13 cellular contexts compared by ENCODE assay signal in genomic region chr1:8947127-8947691, GRCh38. TPM values are rescaled to one million over a fixed set of nuclear protein-coding genes. Genes with fewer than 3 reads are reported as not detected.
DNase-seq lines count a peak whose midpoint lies in the region; ATAC-seq and TF ChIP-seq lines count a peak whose summit lies in the region.
"Had no signal": no experiment of that assay in that cellular context is flagged by ENCODE, and none has a peak within 500 bp of the region (broad histone marks: within the 10 kb centered on the region; RNA-seq: fewer than 3 reads in every experiment).

No MANE protein-coding gene starts in this region.

- no peak overlapping the region for H3K18ac ChIP-seq in IMR-90 (ENCODE audit: low read depth, low read length)

- TF ChIP-seq POLR2A in IMR-90 (IDR thresholded peaks at IDR 0.05; ENCODE audit: low read depth, low read length), result no peak

- H4K5ac ChIP-seq in IMR-90 (ENCODE audit: low read depth, low read length), result no peak overlapping the region

- no peaks in the 10 kb centered on the region for H3K9me3 Mint-ChIP-seq in activated naive CD8-positive, alpha-beta T cell treated with anti-CD3 and anti-CD28 coated beads for 36 hours
- peaks cover 0 to 1% (median 0%) of the 10 kb centered on the region in 11 donors for H3K9me3 Mint-ChIP-seq in naive thymus-derived CD4-positive, alpha-beta T cell
- H3K9me3 Mint-ChIP-seq in progenitor cell of endocrine pancreas (ENCODE audit: low read depth), result no peaks in the 10 kb centered on the region

- H3K4me3 ChIP-seq in IMR-90 (ENCODE audit: insufficient read depth, low read depth, low read length), result no peak overlapping the region
- H3K4me3 ChIP-seq in naive thymus-derived CD4-positive, alpha-beta T cell (ENCODE audit: low read length), result no peak overlapping the region
- H3K4me3 ChIP-seq: A549 had no signal

- ATAC-seq in IMR-90 (ENCODE audit: low read depth), result no peak
- ATAC-seq in naive thymus-derived CD4-positive, alpha-beta T cell, result no peak
- ATAC-seq: A549, left cardiac atrium had no signal

- in situ Hi-C loops in IMR-90 (cut with MboI; ENCODE audit: low sequenced_read_pairs), result no loop called here

- H3K79me1 ChIP-seq in IMR-90 (ENCODE audit: low read depth in 1 of 2, low read length in 2 of 2), result no peaks in the 10 kb centered on the region

- H3K4me1 Mint-ChIP-seq in activated naive CD8-positive, alpha-beta T cell treated with anti-CD3 and anti-CD28 coated beads for 36 hours, result peaks cover 75% of the 10 kb centered on the region
- peaks cover 42 to 82% (median 61%) of the 10 kb centered on the region in 7 donors for H3K4me1 Mint-ChIP-seq in naive thymus-derived CD4-positive, alpha-beta T cell
- H3K4me1 Mint-ChIP-seq in progenitor cell of endocrine pancreas (ENCODE audit: low read depth), result peaks cover 9% of the 10 kb centered on the region

- POLR2A ChIA-PET in IMR-90 (lab: Charles Lee; ENCODE audit: unreplicated experiment), result no interaction called here
- POLR2A ChIA-PET in naive thymus-derived CD4-positive, alpha-beta T cell (lab: Charles Lee), result interaction anchor here (0.6 to 6.3 kb wide), 10 partner anchors 8 to 46 kb away, joined by 3 to 39 read pairs (median 6); no protein-coding TSS in a partner anchor

- H4K8ac ChIP-seq in IMR-90 (ENCODE audit: low read depth in 2 of 2, low read length in 2 of 2), result peak overlapping the region in 1 of 2 experiments; percentile 75; a peak in 2 of 4 replicates

- peak overlapping the region; percentile 98 for H3K27ac Mint-ChIP-seq in activated naive CD8-positive, alpha-beta T cell treated with anti-CD3 and anti-CD28 coated beads for 36 hours
- H3K27ac Mint-ChIP-seq in naive thymus-derived CD4-positive, alpha-beta T cell, result peak overlapping the region; percentile 68 to 98 (median 90)
- H3K27ac Mint-ChIP-seq in progenitor cell of endocrine pancreas, result no peak overlapping the region

- DNase-seq in activated CD4-positive, alpha-beta T cell treated with anti-CD3 and anti-CD28 coated beads for 48 hours, result peak; percentile 42
- no peak for DNase-seq in activated CD4-positive, alpha-beta T cell treated with anti-CD3 and anti-CD28 coated beads for 1 hour
- DNase-seq in IMR-90, result no peak
- no peak for DNase-seq in activated naive CD8-positive, alpha-beta T cell treated with anti-CD3 and anti-CD28 coated beads for 36 hours
- DNase-seq in naive thymus-derived CD4-positive, alpha-beta T cell, result peak in 2 of 9 donors; percentile 19 to 36
- no peak for DNase-seq in NCI-H1048 (lab: John Stamatoyannopoulos, UW)
- no peak for DNase-seq in progenitor cell of endocrine pancreas (ENCODE audit: low spot score, unreplicated experiment)
- no peak for DNase-seq in AG08395 (ENCODE audit: low spot score)
- DNase-seq: cortex of kidney, foreskin melanocyte, left cardiac atrium, occipital lobe had no signal

- no peak overlapping the region for H3K23ac ChIP-seq in IMR-90 (ENCODE audit: low read depth, low read length)

- H2AK5ac ChIP-seq in IMR-90 (ENCODE audit: low read depth, low read length), result no peak overlapping the region

- no peak overlapping the region for H4K91ac ChIP-seq in IMR-90 (ENCODE audit: insufficient read depth, low read depth, low read length)

- H3K56ac ChIP-seq in IMR-90 (ENCODE audit: extremely low read depth, insufficient read depth, low read length), result no peak overlapping the region

- H3K4ac ChIP-seq in IMR-90 (ENCODE audit: low read depth, low read length), result no peak overlapping the region

- no peak overlapping the region for H2BK120ac ChIP-seq in IMR-90 (ENCODE audit: low read depth, low read length)

- intact Hi-C loops in IMR-90 (cut with micrococcal nuclease), result no loop called here
- intact Hi-C loops in naive thymus-derived CD4-positive, alpha-beta T cell (cut with micrococcal nuclease), result loop anchor here (1.0 to 5.0 kb wide), 5 partner anchors 10 to 68 kb away; partner anchors contain the start of gene ENO1 (in 1 of the 2)

- H2AK9ac ChIP-seq in IMR-90 (replicated peaks; ENCODE audit: low read depth, low read length, poor library complexity), result peak overlapping the region; percentile 81

- CTCF ChIA-PET in IMR-90 (lab: Yijun Ruan, JAX), result interaction anchor here (1.2 kb wide), 1 partner anchor 16 kb away, joined by 3 read pairs; no protein-coding TSS in a partner anchor
- CTCF ChIA-PET in naive thymus-derived CD4-positive, alpha-beta T cell (lab: Charles Lee), result interaction anchor here (0.6 to 1.9 kb wide), 5 partner anchors 16 to 136 kb away, joined by 3 to 14 read pairs (median 3); no protein-coding TSS in a partner anchor

- H2BK5ac ChIP-seq in IMR-90 (ENCODE audit: low read depth, low read length, poor library complexity, severe bottlenecking), result no peak overlapping the region

- no peak overlapping the region for H3K4me2 ChIP-seq in IMR-90 (ENCODE audit: low read depth, low read length)
- H3K4me2 ChIP-seq: A549 had no signal

- H2BK15ac ChIP-seq in IMR-90 (ENCODE audit: low read depth, low read length), result no peak overlapping the region

- H3K27me3 Mint-ChIP-seq in activated naive CD8-positive, alpha-beta T cell treated with anti-CD3 and anti-CD28 coated beads for 36 hours, result no peaks in the 10 kb centered on the region
- H3K27me3 Mint-ChIP-seq in naive thymus-derived CD4-positive, alpha-beta T cell, result no peaks in the 10 kb centered on the region
- H3K27me3 Mint-ChIP-seq in progenitor cell of endocrine pancreas, result peaks cover 3% of the 10 kb centered on the region

- no peak overlapping the region; the same call in 1 of the 2 replicates for H2BK20ac ChIP-seq in IMR-90 (ENCODE audit: low read depth, low read length)

- peaks cover 36% of the 10 kb centered on the region for H3K36me3 Mint-ChIP-seq in activated naive CD8-positive, alpha-beta T cell treated with anti-CD3 and anti-CD28 coated beads for 36 hours
- H3K36me3 Mint-ChIP-seq in naive thymus-derived CD4-positive, alpha-beta T cell, result peaks cover 0 to 42% (median 0%) of the 10 kb centered on the region in 5 donors
- no peaks in the 10 kb centered on the region for H3K36me3 Mint-ChIP-seq in progenitor cell of endocrine pancreas (ENCODE audit: insufficient read depth)

- H3K9me1 ChIP-seq in IMR-90 (ENCODE audit: insufficient read depth, low read length), result no peaks in the 10 kb centered on the region; the same call in 1 of the 2 replicates

- H4K20me1 ChIP-seq in IMR-90 (ENCODE audit: insufficient read depth, low read length), result no peaks in the 10 kb centered on the region

- H3K14ac ChIP-seq in IMR-90 (replicated peaks; ENCODE audit: low read depth, low read length), result peak overlapping the region; percentile 29

- no peaks in the 10 kb centered on the region for H3K9me3 ChIP-seq in IMR-90 (ENCODE audit: control insufficient read depth, insufficient read depth, low read length)
- no peaks in the 10 kb centered on the region for H3K9me3 ChIP-seq in naive thymus-derived CD4-positive, alpha-beta T cell (ENCODE audit: control insufficient read depth in 2 of 3, low read length in 3 of 3)
- H3K9me3 ChIP-seq: A549 had no signal

- H3K4me1 ChIP-seq in IMR-90 (ENCODE audit: control insufficient read depth, insufficient read depth, low read length), result no peaks in the 10 kb centered on the region
- peaks cover 16 to 68% of the 10 kb centered on the region in 2 donors for H3K4me1 ChIP-seq in naive thymus-derived CD4-positive, alpha-beta T cell (ENCODE audit: control insufficient read depth in 2 of 2, insufficient read depth in 2 of 2, low read length in 2 of 2)
- H3K4me1 ChIP-seq: A549 had no signal

- H3K27ac ChIP-seq in IMR-90 (ENCODE audit: insufficient read depth, low read length), result no peak overlapping the region
- H3K27ac ChIP-seq in naive thymus-derived CD4-positive, alpha-beta T cell (ENCODE audit: low read depth, low read length), result peak overlapping the region; percentile 57
- H3K27ac ChIP-seq: A549 had no signal

- no peaks in the 10 kb centered on the region for H3K36me3 ChIP-seq in IMR-90 (ENCODE audit: control insufficient read depth, insufficient read depth, low read length)
- no peaks in the 10 kb centered on the region for H3K36me3 ChIP-seq in naive thymus-derived CD4-positive, alpha-beta T cell (ENCODE audit: control insufficient read depth in 2 of 3, insufficient read depth in 3 of 3, low read length in 3 of 3)

- no CpG with 5 or more reads among the region's 9 CpGs for WGBS in IMR-90 (ENCODE audit: extremely low coverage in 2 of 2, insufficient read length in 1 of 2), 2 experiments

- H2AFZ ChIP-seq in IMR-90 (replicated peaks; ENCODE audit: low read length, poor library complexity), result peak overlapping the region; percentile 86

- dilution Hi-C loops in IMR-90 (cut with HindIII; ENCODE audit: low sequenced_read_pairs, unreplicated experiment), result no loop called here

- TF ChIP-seq RAD21 in IMR-90 (IDR thresholded peaks at IDR 0.05; ENCODE audit: low read length), result no peak

- H3K27me3 ChIP-seq in IMR-90 (ENCODE audit: control insufficient read depth, insufficient read depth, low read length), result peaks cover 2% of the 10 kb centered on the region; the same call in 1 of the 2 replicates
- H3K27me3 ChIP-seq in naive thymus-derived CD4-positive, alpha-beta T cell (ENCODE audit: control insufficient read depth in 2 of 2, insufficient read depth in 2 of 2, low read length in 2 of 2), result no peaks in the 10 kb centered on the region

- H3K9ac ChIP-seq in IMR-90 (ENCODE audit: low read depth, low read length), result no peak overlapping the region

- no TSS peak for BruUV-seq in IMR-90 (replicated peaks; lab: Mats Ljungman, UMichigan)

- TF ChIP-seq CTCF in IMR-90 (conservative IDR thresholded peaks at IDR 0.05; ENCODE audit: low read depth, low read length), result no peak
- TF ChIP-seq CTCF in progenitor cell of endocrine pancreas (IDR thresholded peaks at IDR 0.05; ENCODE audit: unreplicated experiment), result no peak

- peak overlapping the region; percentile 71 for H3K4me3 Mint-ChIP-seq in activated naive CD8-positive, alpha-beta T cell treated with anti-CD3 and anti-CD28 coated beads for 36 hours
- H3K4me3 Mint-ChIP-seq in naive thymus-derived CD4-positive, alpha-beta T cell, result peak overlapping the region; percentile 21 to 80 (median 61)
- no peak overlapping the region for H3K4me3 Mint-ChIP-seq in progenitor cell of endocrine pancreas (ENCODE audit: low read depth)

TF ChIP-seq in IMR-90, 13 proteins besides CTCF, POLR2A, EP300 and RAD21 (continues in another document):
- TF ChIP-seq MAZ (IDR thresholded peaks at IDR 0.05; ENCODE audit: borderline replicate concordance, low read depth, low read length) (no peak), MAFK (IDR thresholded peaks at IDR 0.05; ENCODE audit: low read depth, low read length) (no peak), RCOR1 (IDR thresholded peaks at IDR 0.05; ENCODE audit: insufficient replicate concordance, low read length) (no peak), CHD1 (IDR thresholded peaks at IDR 0.05; ENCODE audit: low read depth, low read length) (no peak), NFE2L2 (IDR thresholded peaks at IDR 0.05; ENCODE audit: low read depth, low read length) (no peak)

RNA-seq across cellular contexts. Expression of gene CA6, which starts 1.5 kb away (rescaled TPM):
- not detected in 2 replicates for total RNA-seq in IMR-90 (2012; rRNA removed)
- not detected in 2 replicates for polyA plus RNA-seq in IMR-90 (2012; rRNA removed)
- not detected in 2 replicates for polyA plus RNA-seq in IMR-90 (2012; cell fraction: cytosol; rRNA removed)
- not detected in 2 replicates for polyA plus RNA-seq in IMR-90 (2012; cell fraction: nucleus; rRNA removed; ENCODE audit: low replicate concordance)
- 10 to 100 TPM; 12.3 to 13.7 TPM for total RNA-seq in activated naive CD8-positive, alpha-beta T cell treated with anti-CD3 and anti-CD28 coated beads for 36 hours
- 1 to 10 TPM in 2 of 5 experiments, under 1 TPM in 3; 0.49 to 5.9 (median 0.90) TPM for total RNA-seq in naive thymus-derived CD4-positive, alpha-beta T cell
- 1 to 10 TPM; 3.6 to 9.3 TPM for polyA plus RNA-seq in naive thymus-derived CD4-positive, alpha-beta T cell
- not detected in 2 replicates for total RNA-seq in progenitor cell of endocrine pancreas
- total RNA-seq: left cardiac atrium, occipital lobe had no signal
- polyA plus RNA-seq: A549 had no signal
